In the genomic region with DNA sequence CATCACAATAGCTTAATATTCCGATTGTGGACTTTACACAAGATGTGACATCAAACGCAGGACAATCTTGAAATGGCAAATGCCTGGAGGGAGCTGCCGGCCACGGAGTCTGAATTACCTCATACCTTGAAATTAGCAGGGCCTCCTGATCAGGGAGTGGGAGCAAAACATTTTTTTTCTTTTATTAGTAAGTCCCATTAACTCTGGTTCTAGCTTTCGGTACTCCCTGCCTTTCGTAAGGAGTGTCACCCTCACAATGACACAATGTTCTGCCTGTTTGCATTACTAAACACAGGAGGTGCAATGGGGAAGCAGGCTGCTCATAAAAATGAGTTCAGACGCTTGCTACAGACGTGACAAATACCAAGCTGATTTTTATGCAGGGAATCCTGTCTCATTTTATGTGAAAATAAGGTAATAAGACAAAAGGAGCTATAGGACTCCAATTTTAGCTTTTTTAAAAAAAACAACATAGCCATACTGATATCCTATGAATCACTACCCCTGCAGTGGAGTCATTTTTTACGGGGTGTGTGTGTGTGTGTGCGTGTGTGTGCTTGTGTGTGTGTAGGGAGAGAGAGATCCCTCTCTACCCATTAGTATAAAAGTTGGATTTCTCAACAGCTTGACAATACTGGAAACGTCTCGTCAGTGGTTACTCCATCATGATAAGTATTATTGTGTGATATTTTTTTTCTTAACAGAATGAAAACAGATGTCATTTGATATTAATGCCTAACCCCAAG, we compare ENCODE assay signal across 13 cellular contexts.
DNase-seq lines count a peak whose midpoint lies in the region; ATAC-seq and TF ChIP-seq lines count a peak whose summit lies in the region.
"Had no signal": no experiment of that assay in that cellular context is flagged by ENCODE, and none has a peak within 500 bp of the region (broad histone marks: within the 10 kb centered on the region; RNA-seq: fewer than 3 reads in every experiment).

No MANE protein-coding gene starts in this region.

- peak overlapping the region; percentile 98 for H3K27ac Mint-ChIP-seq in Calu3 (ENCODE audit: unreplicated experiment)
- H3K27ac Mint-ChIP-seq: stimulated activated naive B cell treated with anti-CD40 and anti-IgM and Interleukin-4, amounts not matched to agents 10 μg/mL and 1 μg/mL and 100 μg/mL, for 72 hours had no signal

- no peak for DNase-seq in Calu3
- peak; percentile 77 for DNase-seq in NOMO-1 treated with DMSO at 0.1 percent for 48 hours (lab: John Stamatoyannopoulos, UW; ENCODE audit: unreplicated experiment)
- DNase-seq in epithelial cell of esophagus (ENCODE audit: low read depth) = peak; percentile 77
- peak; percentile 73 for DNase-seq in prostate gland (ENCODE audit: low spot score)
- DNase-seq in activated naive CD4-positive, alpha-beta T cell treated with Interleukin-2 at 50 U/mL for 16 hours = no peak
- no peak for DNase-seq in T-helper 9 cell
- DNase-seq: activated CD4-positive, CD25-positive, alpha-beta regulatory T cell; mesendoderm; NCI-H1930; stimulated activated naive B cell treated with anti-CD40 and anti-IgM and Interleukin-4, amounts not matched to agents 10 μg/mL and 1 μg/mL and 100 μg/mL, for 72 hours had no signal

- peaks cover 2% of the 10 kb centered on the region for H3K9me3 Mint-ChIP-seq in Calu3 (ENCODE audit: low read depth, unreplicated experiment)

- ATAC-seq in HG02981 (IDR thresholded peaks at IDR 0.05; ENCODE audit: unreplicated experiment) (no peak), HG03378 (IDR thresholded peaks at IDR 0.05; ENCODE audit: unreplicated experiment) (no peak)
- ATAC-seq: stimulated activated naive B cell treated with anti-CD40 and anti-IgM and Interleukin-4, amounts not matched to agents 10 μg/mL and 1 μg/mL and 100 μg/mL, for 72 hours had no signal

- no peaks in the 10 kb centered on the region for H3K27me3 ChIP-seq in prostate gland (replicated peaks; ENCODE audit: insufficient read depth)

- TF ChIP-seq POLR2A in prostate gland (IDR thresholded peaks at IDR 0.05) = peak; percentile 18

- H3K4me1 Mint-ChIP-seq in Calu3 (ENCODE audit: low read depth, unreplicated experiment) = peaks cover 59% of the 10 kb centered on the region

- no peaks in the 10 kb centered on the region for H3K36me3 ChIP-seq in prostate gland

- H3K4me3 ChIP-seq in epithelial cell of esophagus (ENCODE audit: low read length) = no peak overlapping the region
- H3K4me3 ChIP-seq in prostate gland = no peak overlapping the region

- H3K9me3 ChIP-seq in prostate gland = no peaks in the 10 kb centered on the region

- TF ChIP-seq CTCF in Calu3 (IDR thresholded peaks at IDR 0.05; ENCODE audit: unreplicated experiment) (no peak), epithelial cell of esophagus (IDR thresholded peaks at IDR 0.05; ENCODE audit: insufficient read depth, low read depth, low read length, missing control alignments) (no peak), prostate gland (IDR thresholded peaks at IDR 0.05) (peak in 1 of 4 experiments; percentile 7)

- H3K27ac ChIP-seq in prostate gland = peak overlapping the region; percentile 80 to 85

- no peak overlapping the region for H3K4me3 Mint-ChIP-seq in Calu3 (ENCODE audit: low read depth, unreplicated experiment)
- H3K4me3 Mint-ChIP-seq: activated T-helper 1 cell treated with anti-CD3 and anti-CD28 coated beads, Interleukin-12 subunit alpha, Interleukin-12 subunit beta, Interleukin-2, Interleukin-4 antibody, amounts not matched to agents 30 ng/mL and 10 ng/mL and 1 ng/mL, durations not matched to agents 14 hours and 24 hours and 36 hours; stimulated activated naive B cell treated with anti-CD40 and anti-IgM and Interleukin-4, amounts not matched to agents 10 μg/mL and 1 μg/mL and 100 μg/mL, for 72 hours had no signal

- intact Hi-C loops in Calu3 (cut with micrococcal nuclease; ENCODE audit: unreplicated experiment) = loop anchor here (10.0 kb wide), 2 partner anchors 209 to 359 kb away; a partner anchor contains a TSS
- intact Hi-C loops in prostate gland (cut with DNase I) = no loop called here

- H3K36me3 Mint-ChIP-seq in Calu3 (ENCODE audit: insufficient read depth, unreplicated experiment) = peaks cover 27% of the 10 kb centered on the region

- WGBS in prostate gland = 18% methylated on average over 12 of the region's 12 CpGs

- CTCF ChIA-PET in Calu3 (lab: Charles Lee) = interaction anchor here (0.5 to 1.2 kb wide), 2 partner anchors 22 to 145 kb away, joined by 3 read pairs; no protein-coding TSS in a partner anchor

- no TSS peak for BruUV-seq in Calu3 (replicated peaks; lab: Mats Ljungman, UMichigan)

- H3K27me3 Mint-ChIP-seq in Calu3 (ENCODE audit: unreplicated experiment) = no peaks in the 10 kb centered on the region

- H3K4me1 ChIP-seq in prostate gland (replicated peaks) = no peaks in the 10 kb centered on the region

Comparison
In these comparisons a context has a peak if more than half of its experiments do, and no peak if none do; other contexts are left out.
1. DNase-seq: peak in NOMO-1 treated with DMSO at 0.1 percent for 48 hours (single experiment), epithelial cell of esophagus (single experiment) and prostate gland (single experiment); none in Calu3 (single experiment), activated naive CD4-positive, alpha-beta T cell treated with Interleukin-2 at 50 U/mL for 16 hours (single experiment) and T-helper 9 cell (single experiment).